Comparison of ENCODE assay signal across 8 cellular contexts in the genomic region with DNA sequence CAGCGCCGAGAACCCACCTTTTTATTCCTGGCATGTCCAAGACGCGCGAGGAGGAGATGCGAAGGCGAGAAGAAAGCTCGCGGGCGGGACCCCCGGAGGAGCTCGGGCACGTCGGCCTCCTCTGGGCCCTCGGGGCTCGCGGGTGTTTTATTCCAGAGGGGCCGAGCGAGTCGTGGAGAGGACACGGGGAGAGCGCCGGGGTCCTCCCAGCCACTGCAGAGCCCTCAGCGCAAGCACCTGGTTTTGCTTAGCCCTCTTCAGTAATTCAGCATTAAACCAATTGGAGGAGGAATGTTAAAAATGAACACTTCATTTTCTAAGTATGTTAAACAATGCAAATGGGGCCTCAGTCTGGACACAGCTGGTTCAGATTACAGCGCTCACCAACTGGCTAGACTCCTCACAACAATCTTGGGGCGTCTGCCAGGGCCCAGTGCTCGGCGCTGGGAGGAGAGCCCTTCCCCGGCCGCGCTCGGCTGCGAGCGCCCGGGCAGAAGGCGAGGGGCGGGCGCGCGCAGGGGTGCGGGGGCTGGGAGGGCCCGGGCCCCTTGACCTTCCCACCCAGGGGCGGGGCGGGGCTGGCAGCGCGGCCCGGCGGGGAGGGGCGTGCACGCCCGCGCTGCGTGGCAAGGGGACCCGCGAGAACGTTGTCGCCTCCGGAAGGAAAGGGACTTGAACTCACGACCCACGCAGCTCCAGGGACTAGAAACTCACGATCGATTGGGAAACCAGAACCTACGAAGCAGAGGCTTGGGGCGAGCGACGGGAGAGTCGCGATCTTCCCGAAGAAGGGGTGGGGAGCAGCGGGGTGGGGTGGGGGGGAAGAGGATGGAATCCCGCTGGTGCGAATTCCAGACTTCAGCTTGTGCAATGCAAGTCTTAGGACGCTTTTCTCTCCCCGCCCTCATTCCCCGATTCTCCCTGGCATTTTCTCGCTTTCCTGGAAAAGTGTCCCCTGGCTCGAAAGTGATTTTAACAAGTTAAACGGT. TPM values are rescaled to one million over a fixed set of nuclear protein-coding genes. Genes with fewer than 3 reads are reported as not detected.
DNase-seq lines count a peak whose midpoint lies in the region; ATAC-seq, FAIRE-seq and TF ChIP-seq lines count a peak whose summit lies in the region.

FBLN5 (minus strand) TSS at position 499 of the 989 bp plus-strand sequence; CDS start at position 34, 465 bp downstream.

- no peaks in the 10 kb centered on the region for H3K36me3 ChIP-seq in CD4-positive, alpha-beta memory T cell (ENCODE audit: insufficient read depth, low read length)
- no peaks in the 10 kb centered on the region for H3K36me3 ChIP-seq in urinary bladder (ENCODE audit: insufficient read depth)

- no peak within 1 kb of the TSS for H3K27ac ChIP-seq in CD4-positive, alpha-beta memory T cell (ENCODE audit: low read depth, low read length)
- peak within 1 kb of the TSS; percentile 16 for H3K27ac ChIP-seq in urinary bladder (ENCODE audit: low read depth)

- POLR2A ChIA-PET in CD4-positive, alpha-beta memory T cell (lab: Charles Lee; ENCODE audit: partially characterized antibody), result no interaction called here

- H3K9me3 ChIP-seq in CD4-positive, alpha-beta memory T cell (ENCODE audit: control insufficient read depth in 1 of 2, low read length in 2 of 2), result no peaks in the 10 kb centered on the region

- WGBS in urinary bladder, result 2% methylated on average over 78 of the region's 78 CpGs

- H3K27ac Mint-ChIP-seq in CD4-positive, alpha-beta memory T cell, result peak within 1 kb of the TSS in 2 of 7 donors; percentile 60 to 65
- no peak within 1 kb of the TSS for H3K27ac Mint-ChIP-seq in activated naive CD4-positive, alpha-beta T cell treated with anti-CD3 and anti-CD28 coated beads, Interleukin-2, amount 10 ng/mL, durations not matched to agents 7 days and 5 days

- no peak for TF ChIP-seq CTCF in omental fat pad (IDR thresholded peaks at IDR 0.05)

- CTCF ChIA-PET in CD4-positive, alpha-beta memory T cell (lab: Charles Lee; ENCODE audit: partially characterized antibody), result interaction anchor here (1.4 kb wide), 1 partner anchor 49 kb away, joined by 4 read pairs; no protein-coding TSS in a partner anchor
- CTCF ChIA-PET in activated naive CD4-positive, alpha-beta T cell treated with anti-CD3 and anti-CD28 coated beads, Interleukin-2, amount 10 ng/mL, durations not matched to agents 7 days and 5 days (lab: Charles Lee), result no interaction called here

- no peaks in the 10 kb centered on the region for H3K36me3 Mint-ChIP-seq in CD4-positive, alpha-beta memory T cell
- no peaks in the 10 kb centered on the region for H3K36me3 Mint-ChIP-seq in activated naive CD4-positive, alpha-beta T cell treated with anti-CD3 and anti-CD28 coated beads, Interleukin-2, amount 10 ng/mL, durations not matched to agents 7 days and 5 days

- peaks cover 9% of the 10 kb centered on the region for H3K4me1 ChIP-seq in CD4-positive, alpha-beta memory T cell (ENCODE audit: insufficient read depth, low read length)
- no peaks in the 10 kb centered on the region for H3K4me1 ChIP-seq in urinary bladder (ENCODE audit: insufficient read depth)

- H3K9me3 Mint-ChIP-seq in CD4-positive, alpha-beta memory T cell, result no peaks in the 10 kb centered on the region
- no peaks in the 10 kb centered on the region for H3K9me3 Mint-ChIP-seq in activated naive CD4-positive, alpha-beta T cell treated with anti-CD3 and anti-CD28 coated beads, Interleukin-2, amount 10 ng/mL, durations not matched to agents 7 days and 5 days

- H3K4me3 Mint-ChIP-seq in CD4-positive, alpha-beta memory T cell, result peak within 1 kb of the TSS; percentile 82 to 96 (median 89)
- peak within 1 kb of the TSS; percentile 79 for H3K4me3 Mint-ChIP-seq in activated naive CD4-positive, alpha-beta T cell treated with anti-CD3 and anti-CD28 coated beads, Interleukin-2, amount 10 ng/mL, durations not matched to agents 7 days and 5 days

- H3K4me1 Mint-ChIP-seq in CD4-positive, alpha-beta memory T cell, result peaks cover 2 to 16% (median 13%) of the 10 kb centered on the region in 4 donors
- peaks cover 20% of the 10 kb centered on the region for H3K4me1 Mint-ChIP-seq in activated naive CD4-positive, alpha-beta T cell treated with anti-CD3 and anti-CD28 coated beads, Interleukin-2, amount 10 ng/mL, durations not matched to agents 7 days and 5 days

- intact Hi-C loops in CD4-positive, alpha-beta memory T cell (cut with micrococcal nuclease), result no loop called here
- intact Hi-C loops in Right ventricle myocardium inferior (cut with DNase I), result no loop called here

- peak within 1 kb of the TSS in 1 of 2 donors; percentile 17 for H3K4me3 ChIP-seq in CD4-positive, alpha-beta memory T cell (ENCODE audit: low read length in 2 of 2)
- peak within 1 kb of the TSS; percentile 65 for H3K4me3 ChIP-seq in urinary bladder (ENCODE audit: low read depth, low read length)

- H3K27me3 ChIP-seq in CD4-positive, alpha-beta memory T cell (ENCODE audit: insufficient read depth, low read length), result peaks cover 10% of the 10 kb centered on the region

- peak in 4 of 5 donors; percentile 5 to 18 (median 8) for DNase-seq in CD4-positive, alpha-beta memory T cell
- DNase-seq in NCI-H460 (ENCODE audit: extremely low read depth, low read depth) (peak; percentile 9), Right ventricle myocardium inferior (ENCODE audit: missing footprints) (peak; percentile 83), omental fat pad (ENCODE audit: low spot score) (no peak), GM19239 (ENCODE audit: insufficient read length, low spot score) (no peak)
- DNase-seq in activated naive CD4-positive, alpha-beta T cell treated with anti-CD3 and anti-CD28 coated beads, Interleukin-2, amount 10 ng/mL, durations not matched to agents 7 days and 5 days, result peak; percentile 37

- ATAC-seq in Right ventricle myocardium inferior, result peak; percentile 94
- ATAC-seq in omental fat pad (ENCODE audit: low FRiP score), result peak; percentile 83
- no peak for ATAC-seq in HG03196 (IDR thresholded peaks at IDR 0.05; ENCODE audit: unreplicated experiment)

- no peak for FAIRE-seq in GM19239 (lab: Jason Lieb, UNC)

- peaks cover 15 to 18% of the 10 kb centered on the region in 2 donors for H3K27me3 Mint-ChIP-seq in CD4-positive, alpha-beta memory T cell
- H3K27me3 Mint-ChIP-seq in activated naive CD4-positive, alpha-beta T cell treated with anti-CD3 and anti-CD28 coated beads, Interleukin-2, amount 10 ng/mL, durations not matched to agents 7 days and 5 days, result peaks cover 62% of the 10 kb centered on the region

RNA-seq across cellular contexts. Expression of gene FBLN5, which starts in this region (rescaled TPM):
- total RNA-seq in CD4-positive, alpha-beta memory T cell, result 1 to 10 TPM; 7.9 to 8.0 TPM
- 10 to 100 TPM; 23.7 TPM for polyA plus RNA-seq in CD4-positive, alpha-beta memory T cell
- 2.0 and 2.4 TPM in 2 replicates for total RNA-seq in NCI-H460 (2014; rRNA removed; shearing (Covaris generic))
- polyA plus RNA-seq in NCI-H460 (2014; cell fraction: nucleus; rRNA removed), result 1.2 and 1.9 TPM in 2 replicates
- total RNA-seq in Right ventricle myocardium inferior, result 85.3 TPM
- total RNA-seq in omental fat pad, result 100 to 1,000 TPM; 119 to 282 (median 171) TPM
- total RNA-seq in urinary bladder, result 71.3 TPM
- 219 TPM for polyA plus RNA-seq in urinary bladder

Comparison
In these comparisons a context has a peak if more than half of its experiments do, and no peak if none do; other contexts are left out.
1. DNase-seq: peak in CD4-positive, alpha-beta memory T cell (4 of 5), NCI-H460 (single experiment), activated naive CD4-positive, alpha-beta T cell treated with anti-CD3 and anti-CD28 coated beads, Interleukin-2, amount 10 ng/mL, durations not matched to agents 7 days and 5 days (single experiment) and Right ventricle myocardium inferior (single experiment); none in omental fat pad (single experiment) and GM19239 (single experiment).